Comparison of ENCODE assay signal across 1 cellular context in genomic region chr16:54430491-54431030, GRCh38.
TF ChIP-seq lines count a peak whose summit lies in the region.

No MANE protein-coding gene starts in this region.

TF ChIP-seq in HepG2, 621 proteins besides CTCF, POLR2A, EP300 and RAD21 (continued from another document and continues in another):
- no peak for TF ChIP-seq E2F5 (CRISPR knock-in tag; conservative IDR thresholded peaks at IDR 0.05)
- no peak; the same call in 1 of the 2 replicates for TF ChIP-seq PBX2 (CRISPR knock-in tag; IDR thresholded peaks at IDR 0.05)
- TF ChIP-seq, protein P1, sequence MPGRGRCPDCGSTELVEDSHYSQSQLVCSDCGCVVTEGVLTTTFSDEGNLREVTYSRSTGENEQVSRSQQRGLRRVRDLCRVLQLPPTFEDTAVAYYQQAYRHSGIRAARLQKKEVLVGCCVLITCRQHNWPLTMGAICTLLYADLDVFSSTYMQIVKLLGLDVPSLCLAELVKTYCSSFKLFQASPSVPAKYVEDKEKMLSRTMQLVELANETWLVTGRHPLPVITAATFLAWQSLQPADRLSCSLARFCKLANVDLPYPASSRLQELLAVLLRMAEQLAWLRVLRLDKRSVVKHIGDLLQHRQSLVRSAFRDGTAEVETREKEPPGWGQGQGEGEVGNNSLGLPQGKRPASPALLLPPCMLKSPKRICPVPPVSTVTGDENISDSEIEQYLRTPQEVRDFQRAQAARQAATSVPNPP (CRISPR knock-in tag; IDR thresholded peaks at IDR 0.05): no peak
- peak; percentile 98 for TF ChIP-seq FOXA3 (CRISPR knock-in tag; IDR thresholded peaks at IDR 0.05)
- TF ChIP-seq PITX1 (CRISPR knock-in tag; IDR thresholded peaks at IDR 0.05): peak; percentile 97
- no peak for TF ChIP-seq ZNF382 (CRISPR knock-in tag; IDR thresholded peaks at IDR 0.05; ENCODE audit: borderline replicate concordance)
- TF ChIP-seq TBP (CRISPR knock-in tag; IDR thresholded peaks at IDR 0.05): no peak
- 0 out of 2 replicates have a peak, but pooled peaks have one; percentile 23 for TF ChIP-seq ZFY (CRISPR knock-in tag; IDR thresholded peaks at IDR 0.05)
- peak; percentile 31; the same call in 1 of the 2 replicates for TF ChIP-seq UBTF (CRISPR knock-in tag; IDR thresholded peaks at IDR 0.05)
- TF ChIP-seq ZNF607 (CRISPR knock-in tag; IDR thresholded peaks at IDR 0.05; ENCODE audit: borderline replicate concordance): peak; percentile 63; the same call in 1 of the 2 replicates
- no peak for TF ChIP-seq NFRKB (IDR thresholded peaks at IDR 0.05)
- no peak for TF ChIP-seq AKAP8 (CRISPR knock-in tag; IDR thresholded peaks at IDR 0.05)
- no peak for TF ChIP-seq ZSCAN22 (CRISPR knock-in tag; IDR thresholded peaks at IDR 0.05)
- no peak for TF ChIP-seq PCBP1 (IDR thresholded peaks at IDR 0.05; ENCODE audit: borderline replicate concordance, low read depth, low read length)
- TF ChIP-seq ADNP (CRISPR knock-in tag; IDR thresholded peaks at IDR 0.05): no peak
- TF ChIP-seq PCBP2 (optimal IDR thresholded peaks at IDR 0.05; ENCODE audit: low read depth, low read length, poor library complexity, severe bottlenecking): no peak
- TF ChIP-seq CENPT (CRISPR knock-in tag; IDR thresholded peaks at IDR 0.05; ENCODE audit: low read depth): no peak
- TF ChIP-seq ZNF256 (CRISPR knock-in tag; conservative IDR thresholded peaks at IDR 0.05): no peak
- peak; percentile 48; the same call in 1 of the 2 replicates for TF ChIP-seq IRF2 (CRISPR knock-in tag; IDR thresholded peaks at IDR 0.05)
- TF ChIP-seq TFAP4 (IDR thresholded peaks at IDR 0.05; ENCODE audit: borderline replicate concordance, low read depth): no peak; the same call in 1 of the 2 replicates
- no peak for TF ChIP-seq FOXP1 (IDR thresholded peaks at IDR 0.05)
- TF ChIP-seq FOXP1 (CRISPR knock-in tag; IDR thresholded peaks at IDR 0.05): peak; percentile 94
- TF ChIP-seq ASH2L (IDR thresholded peaks at IDR 0.05; ENCODE audit: insufficient read length, low read depth, low read length): no peak
- no peak for TF ChIP-seq YY1 (IDR thresholded peaks at IDR 0.05; ENCODE audit: insufficient read depth, insufficient replicate concordance, low read depth, low read length)
- no peak for TF ChIP-seq ZNF891 (CRISPR knock-in tag; IDR thresholded peaks at IDR 0.05)
- no peak for TF ChIP-seq GMEB2 (CRISPR knock-in tag; IDR thresholded peaks at IDR 0.05; ENCODE audit: low read depth)
- TF ChIP-seq NR2F6 (IDR thresholded peaks at IDR 0.05): peak; percentile 52
- TF ChIP-seq NR2F6 (CRISPR knock-in tag; IDR thresholded peaks at IDR 0.05): 0 out of 2 replicates have a peak, but pooled peaks have one; percentile 40
- no peak for TF ChIP-seq FUBP1 (CRISPR knock-in tag; IDR thresholded peaks at IDR 0.05; ENCODE audit: borderline replicate concordance)
- TF ChIP-seq ZNF781 (CRISPR knock-in tag; IDR thresholded peaks at IDR 0.05; ENCODE audit: borderline replicate concordance, not compliant biosample characterization): no peak
- no peak for TF ChIP-seq AGO2 (optimal IDR thresholded peaks at IDR 0.05; ENCODE audit: low read depth, low read length)
- no peak for TF ChIP-seq ZNF615 (CRISPR knock-in tag; IDR thresholded peaks at IDR 0.05; ENCODE audit: borderline replicate concordance)
- no peak for TF ChIP-seq GLI4 (CRISPR knock-in tag; IDR thresholded peaks at IDR 0.05; ENCODE audit: borderline replicate concordance)
- TF ChIP-seq XRCC5 (optimal IDR thresholded peaks at IDR 0.05; ENCODE audit: low read length): peak; percentile 22
- TF ChIP-seq, protein P2, sequence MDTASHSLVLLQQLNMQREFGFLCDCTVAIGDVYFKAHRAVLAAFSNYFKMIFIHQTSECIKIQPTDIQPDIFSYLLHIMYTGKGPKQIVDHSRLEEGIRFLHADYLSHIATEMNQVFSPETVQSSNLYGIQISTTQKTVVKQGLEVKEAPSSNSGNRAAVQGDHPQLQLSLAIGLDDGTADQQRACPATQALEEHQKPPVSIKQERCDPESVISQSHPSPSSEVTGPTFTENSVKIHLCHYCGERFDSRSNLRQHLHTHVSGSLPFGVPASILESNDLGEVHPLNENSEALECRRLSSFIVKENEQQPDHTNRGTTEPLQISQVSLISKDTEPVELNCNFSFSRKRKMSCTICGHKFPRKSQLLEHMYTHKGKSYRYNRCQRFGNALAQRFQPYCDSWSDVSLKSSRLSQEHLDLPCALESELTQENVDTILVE (CRISPR knock-in tag; IDR thresholded peaks at IDR 0.05): 0 out of 2 replicates have a peak, but pooled peaks have one; percentile 23
- TF ChIP-seq ZFP37 (CRISPR knock-in tag; IDR thresholded peaks at IDR 0.05; ENCODE audit: borderline replicate concordance): no peak
- no peak for TF ChIP-seq ZNF547 (CRISPR knock-in tag; IDR thresholded peaks at IDR 0.05)
- TF ChIP-seq, protein P3, sequence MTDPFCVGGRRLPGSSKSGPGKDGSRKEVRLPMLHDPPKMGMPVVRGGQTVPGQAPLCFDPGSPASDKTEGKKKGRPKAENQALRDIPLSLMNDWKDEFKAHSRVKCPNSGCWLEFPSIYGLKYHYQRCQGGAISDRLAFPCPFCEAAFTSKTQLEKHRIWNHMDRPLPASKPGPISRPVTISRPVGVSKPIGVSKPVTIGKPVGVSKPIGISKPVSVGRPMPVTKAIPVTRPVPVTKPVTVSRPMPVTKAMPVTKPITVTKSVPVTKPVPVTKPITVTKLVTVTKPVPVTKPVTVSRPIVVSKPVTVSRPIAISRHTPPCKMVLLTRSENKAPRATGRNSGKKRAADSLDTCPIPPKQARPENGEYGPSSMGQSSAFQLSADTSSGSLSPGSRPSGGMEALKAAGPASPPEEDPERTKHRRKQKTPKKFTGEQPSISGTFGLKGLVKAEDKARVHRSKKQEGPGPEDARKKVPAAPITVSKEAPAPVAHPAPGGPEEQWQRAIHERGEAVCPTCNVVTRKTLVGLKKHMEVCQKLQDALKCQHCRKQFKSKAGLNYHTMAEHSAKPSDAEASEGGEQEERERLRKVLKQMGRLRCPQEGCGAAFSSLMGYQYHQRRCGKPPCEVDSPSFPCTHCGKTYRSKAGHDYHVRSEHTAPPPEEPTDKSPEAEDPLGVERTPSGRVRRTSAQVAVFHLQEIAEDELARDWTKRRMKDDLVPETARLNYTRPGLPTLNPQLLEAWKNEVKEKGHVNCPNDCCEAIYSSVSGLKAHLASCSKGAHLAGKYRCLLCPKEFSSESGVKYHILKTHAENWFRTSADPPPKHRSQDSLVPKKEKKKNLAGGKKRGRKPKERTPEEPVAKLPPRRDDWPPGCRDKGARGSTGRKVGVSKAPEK (CRISPR knock-in tag; IDR thresholded peaks at IDR 0.05; ENCODE audit: borderline replicate concordance): no peak
- no peak for TF ChIP-seq ZNF207 (IDR thresholded peaks at IDR 0.05; ENCODE audit: borderline replicate concordance)
- TF ChIP-seq, protein P4, sequence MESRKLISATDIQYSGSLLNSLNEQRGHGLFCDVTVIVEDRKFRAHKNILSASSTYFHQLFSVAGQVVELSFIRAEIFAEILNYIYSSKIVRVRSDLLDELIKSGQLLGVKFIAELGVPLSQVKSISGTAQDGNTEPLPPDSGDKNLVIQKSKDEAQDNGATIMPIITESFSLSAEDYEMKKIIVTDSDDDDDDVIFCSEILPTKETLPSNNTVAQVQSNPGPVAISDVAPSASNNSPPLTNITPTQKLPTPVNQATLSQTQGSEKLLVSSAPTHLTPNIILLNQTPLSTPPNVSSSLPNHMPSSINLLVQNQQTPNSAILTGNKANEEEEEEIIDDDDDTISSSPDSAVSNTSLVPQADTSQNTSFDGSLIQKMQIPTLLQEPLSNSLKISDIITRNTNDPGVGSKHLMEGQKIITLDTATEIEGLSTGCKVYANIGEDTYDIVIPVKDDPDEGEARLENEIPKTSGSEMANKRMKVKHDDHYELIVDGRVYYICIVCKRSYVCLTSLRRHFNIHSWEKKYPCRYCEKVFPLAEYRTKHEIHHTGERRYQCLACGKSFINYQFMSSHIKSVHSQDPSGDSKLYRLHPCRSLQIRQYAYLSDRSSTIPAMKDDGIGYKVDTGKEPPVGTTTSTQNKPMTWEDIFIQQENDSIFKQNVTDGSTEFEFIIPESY (CRISPR knock-in tag; IDR thresholded peaks at IDR 0.05): no peak
- peak; percentile 33; the same call in 1 of the 2 replicates for TF ChIP-seq FOSL2 (CRISPR knock-in tag; IDR thresholded peaks at IDR 0.05)
- no peak for TF ChIP-seq PAF1 (CRISPR knock-in tag; IDR thresholded peaks at IDR 0.05)
- TF ChIP-seq, protein P5, sequence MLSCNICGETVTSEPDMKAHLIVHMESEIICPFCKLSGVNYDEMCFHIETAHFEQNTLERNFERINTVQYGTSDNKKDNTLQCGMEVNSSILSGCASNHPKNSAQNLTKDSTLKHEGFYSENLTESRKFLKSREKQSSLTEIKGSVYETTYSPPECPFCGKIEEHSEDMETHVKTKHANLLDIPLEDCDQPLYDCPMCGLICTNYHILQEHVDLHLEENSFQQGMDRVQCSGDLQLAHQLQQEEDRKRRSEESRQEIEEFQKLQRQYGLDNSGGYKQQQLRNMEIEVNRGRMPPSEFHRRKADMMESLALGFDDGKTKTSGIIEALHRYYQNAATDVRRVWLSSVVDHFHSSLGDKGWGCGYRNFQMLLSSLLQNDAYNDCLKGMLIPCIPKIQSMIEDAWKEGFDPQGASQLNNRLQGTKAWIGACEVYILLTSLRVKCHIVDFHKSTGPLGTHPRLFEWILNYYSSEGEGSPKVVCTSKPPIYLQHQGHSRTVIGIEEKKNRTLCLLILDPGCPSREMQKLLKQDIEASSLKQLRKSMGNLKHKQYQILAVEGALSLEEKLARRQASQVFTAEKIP (CRISPR knock-in tag; IDR thresholded peaks at IDR 0.05; ENCODE audit: borderline replicate concordance): no peak
- TF ChIP-seq ZNF10 (CRISPR knock-in tag; IDR thresholded peaks at IDR 0.05; ENCODE audit: borderline replicate concordance, low read depth): no peak
- TF ChIP-seq MED1 (CRISPR knock-in tag; IDR thresholded peaks at IDR 0.05): peak; percentile 43; the same call in 1 of the 2 replicates
- TF ChIP-seq HOXA3 (CRISPR knock-in tag; IDR thresholded peaks at IDR 0.05): peak; percentile 60; the same call in 1 of the 2 replicates
- peak; percentile 83 for TF ChIP-seq FOXO1 (CRISPR knock-in tag; IDR thresholded peaks at IDR 0.05)
- TF ChIP-seq RFX5 (IDR thresholded peaks at IDR 0.05; ENCODE audit: low read depth, low read length): no peak
- 0 out of 2 replicates have a peak, but pooled peaks have one; percentile 41 for TF ChIP-seq KMT2B (CRISPR knock-in tag; IDR thresholded peaks at IDR 0.05)
- TF ChIP-seq ZNF746 (CRISPR knock-in tag; IDR thresholded peaks at IDR 0.05): peak; percentile 49; the same call in 1 of the 2 replicates
- TF ChIP-seq ZKSCAN1 (IDR thresholded peaks at IDR 0.05; ENCODE audit: low read length): no peak
